Comparison of ENCODE assay signal across 8 cellular contexts in genomic region chr11:111378773-111379499, GRCh38. TPM values are rescaled to one million over a fixed set of nuclear protein-coding genes. Genes with fewer than 3 reads are reported as not detected.
DNase-seq lines count a peak whose midpoint lies in the region; ATAC-seq, FAIRE-seq and TF ChIP-seq lines count a peak whose summit lies in the region.

TSS of gene POU2AF1 (minus strand) at chr11:111379275. CDS start at chr11:111379177, 98 bp downstream.

- H3K4me1 ChIP-seq in RWPE2 (ENCODE audit: insufficient read depth, poor library complexity, severe bottlenecking), result peaks cover 9% of the 10 kb centered on the region

- peak; percentile 73 for ATAC-seq in HG02588 (IDR thresholded peaks at IDR 0.05; ENCODE audit: unreplicated experiment)
- peak; percentile 92 for ATAC-seq in RWPE2 (ENCODE audit: low read depth)

- H3K9me3 ChIP-seq in RWPE2 (ENCODE audit: severe bottlenecking), result no peaks in the 10 kb centered on the region

- no peaks in the 10 kb centered on the region for H3K27me3 ChIP-seq in RWPE2 (ENCODE audit: insufficient read depth, poor library complexity, severe bottlenecking)

- peak; percentile 50 for DNase-seq in GM12891 (ENCODE audit: insufficient read length, low spot score)
- DNase-seq in RWPE2 (ENCODE audit: low spot score), result no peak
- peak; percentile 1 for DNase-seq in amniotic stem cell (lab: John Stamatoyannopoulos, UW)
- DNase-seq in retina, result peak; percentile 22
- DNase-seq in kidney glomerular epithelial cell (lab: John Stamatoyannopoulos, UW), result no peak
- no peak for DNase-seq in DMS153 (lab: John Stamatoyannopoulos, UW)
- DNase-seq in epidermal melanocyte (ENCODE audit: insufficient read length, low spot score), result no peak

- H3K4me3 ChIP-seq in RWPE2 (ENCODE audit: severe bottlenecking), result no peak within 1 kb of the TSS

- no peak for TF ChIP-seq CTCF in RWPE2 (IDR thresholded peaks at IDR 0.05; ENCODE audit: poor library complexity, severe bottlenecking)

- H3K36me3 ChIP-seq in RWPE2 (ENCODE audit: low read depth), result no peaks in the 10 kb centered on the region

- H3K27ac ChIP-seq in RWPE2 (ENCODE audit: poor library complexity, severe bottlenecking), result no peak within 1 kb of the TSS

- TF ChIP-seq POLR2A in GM12891 (IDR thresholded peaks at IDR 0.05; ENCODE audit: low read depth, low read length), result peak; percentile 80

- peak; percentile 96 for FAIRE-seq in GM12891 (lab: Jason Lieb, UNC)

TF ChIP-seq in GM12891, 5 proteins besides CTCF, POLR2A, EP300 and RAD21:
- TF ChIP-seq POLR2AphosphoS5 (IDR thresholded peaks at IDR 0.05; ENCODE audit: low read depth, low read length) (peak; percentile 87), TAF1 (IDR thresholded peaks at IDR 0.05; ENCODE audit: low read depth, low read length) (no peak; the same call in none of the 2 replicates), POU2F2 (IDR thresholded peaks at IDR 0.05; ENCODE audit: low read depth, low read length) (peak; percentile 74)

RNA-seq across cellular contexts. Expression of gene POU2AF1, which starts in this region (rescaled TPM):
- polyA plus RNA-seq in GM12891 (2012; ENCODE audit: low read depth, missing spikeins), result 136 TPM

Comparison
In these comparisons a context has a peak if more than half of its experiments do, and no peak if none do; other contexts are left out.
1. DNase-seq: peak in GM12891 (single experiment), amniotic stem cell (single experiment) and retina (single experiment); none in RWPE2 (single experiment), kidney glomerular epithelial cell (single experiment), DMS153 (single experiment) and epidermal melanocyte (single experiment).